Comparison of ENCODE assay signal across 1 cellular context in genomic region chr3:190973760-190974159, GRCh38.
A peak's percentile ranks its signal among the peaks of the same experiment; 100 is the strongest.
TF ChIP-seq lines count a peak whose summit lies in the region.

No MANE protein-coding gene starts in this region.

TF ChIP-seq in HEK293, 187 proteins besides CTCF, POLR2A, EP300 and RAD21 (continued from another document):
- TF ChIP-seq ZNF792 (tag by site-specific recombination; IDR thresholded peaks at IDR 0.05) (no peak), SP7 (tag by site-specific recombination; IDR thresholded peaks at IDR 0.05) (peak; percentile 38; the same call in 1 of the 2 replicates), OVOL3 (tag by site-specific recombination; IDR thresholded peaks at IDR 0.05) (peak; percentile 64; the same call in 1 of the 2 replicates), INSM2 (tag by site-specific recombination; IDR thresholded peaks at IDR 0.05) (peak; percentile 73), ZNF670 (tag by site-specific recombination; IDR thresholded peaks at IDR 0.05; ENCODE audit: low read depth) (no peak), ZNF155 (tag by site-specific recombination; IDR thresholded peaks at IDR 0.05) (no peak), SALL2 (tag by site-specific recombination; IDR thresholded peaks at IDR 0.05; ENCODE audit: borderline replicate concordance) (no peak), ZNF366 (tag by site-specific recombination; conservative IDR thresholded peaks at IDR 0.05) (peak; percentile 18; the same call in 1 of the 2 replicates), ZNF596 (tag by site-specific recombination; IDR thresholded peaks at IDR 0.05) (0 out of 2 replicates have a peak, but pooled peaks have one; percentile 23), ZNF274 (IDR thresholded peaks at IDR 0.05; ENCODE audit: low read length) (no peak), ZNF274 (tag by site-specific recombination; IDR thresholded peaks at IDR 0.05; ENCODE audit: borderline replicate concordance) (no peak), ZNF791 (tag by site-specific recombination; IDR thresholded peaks at IDR 0.05) (no peak), ZSCAN30 (tag by site-specific recombination; IDR thresholded peaks at IDR 0.05) (no peak), ZNF2 (tag by site-specific recombination; IDR thresholded peaks at IDR 0.05) (peak; percentile 59; the same call in 1 of the 2 replicates)
- TF ChIP-seq, protein P1, sequence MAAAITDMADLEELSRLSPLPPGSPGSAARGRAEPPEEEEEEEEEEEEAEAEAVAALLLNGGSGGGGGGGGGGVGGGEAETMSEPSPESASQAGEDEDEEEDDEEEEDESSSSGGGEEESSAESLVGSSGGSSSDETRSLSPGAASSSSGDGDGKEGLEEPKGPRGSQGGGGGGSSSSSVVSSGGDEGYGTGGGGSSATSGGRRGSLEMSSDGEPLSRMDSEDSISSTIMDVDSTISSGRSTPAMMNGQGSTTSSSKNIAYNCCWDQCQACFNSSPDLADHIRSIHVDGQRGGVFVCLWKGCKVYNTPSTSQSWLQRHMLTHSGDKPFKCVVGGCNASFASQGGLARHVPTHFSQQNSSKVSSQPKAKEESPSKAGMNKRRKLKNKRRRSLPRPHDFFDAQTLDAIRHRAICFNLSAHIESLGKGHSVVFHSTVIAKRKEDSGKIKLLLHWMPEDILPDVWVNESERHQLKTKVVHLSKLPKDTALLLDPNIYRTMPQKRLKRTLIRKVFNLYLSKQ (tag by site-specific recombination; IDR thresholded peaks at IDR 0.05; ENCODE audit: borderline replicate concordance): no peak
